Comparison of ENCODE assay signal across 10 cellular contexts in genomic region chr1:1763657-1764621, GRCh38. TPM values are rescaled to one million over a fixed set of nuclear protein-coding genes. Genes with fewer than 3 reads are reported as not detected.
DNase-seq lines count a peak whose midpoint lies in the region; ATAC-seq and TF ChIP-seq lines count a peak whose summit lies in the region.
"Had no signal": no experiment of that assay in that cellular context is flagged by ENCODE, and none has a peak within 500 bp of the region (broad histone marks: within the 10 kb centered on the region; RNA-seq: fewer than 3 reads in every experiment).

No MANE protein-coding gene starts in this region.

- TF ChIP-seq CTCF in HEK293 (tag by site-specific recombination; IDR thresholded peaks at IDR 0.05) (peak; percentile 42; the same call in 1 of the 2 replicates), left ventricle myocardium inferior (IDR thresholded peaks at IDR 0.05; ENCODE audit: borderline replicate concordance) (no peak)

- CTCF ChIA-PET in HEK293 (lab: Yijun Ruan, JAX), result no interaction called here

- H3K4me3 ChIP-seq in HEK293 (ENCODE audit: low read depth, low read length) (no peak overlapping the region), left ventricle myocardium inferior (no peak overlapping the region)

- DNase-seq in T1000 (lab: John Stamatoyannopoulos, UW) (peak; percentile 91), left ventricle myocardium inferior (peak; percentile 62), GM03348 (ENCODE audit: low spot score) (no peak), GM19240 (ENCODE audit: insufficient read length, low spot score) (no peak), SHP77 (lab: John Stamatoyannopoulos, UW) (no peak)
- no peak for DNase-seq in stimulated activated naive CD8-positive, alpha-beta T cell treated with anti-CD3 and anti-CD28 coated beads, Interleukin-15, amount 100 ng/mL, for 72 hours
- DNase-seq: activated CD8-positive, alpha-beta memory T cell treated with anti-CD3 and anti-CD28 coated beads, Interleukin-2, amount 50 U/mL, for 48 hours; NCI-H2107 had no signal

- no peak overlapping the region for H3K27ac ChIP-seq in HEK293 (ENCODE audit: extremely low read depth, low read depth, low read length)
- H3K27ac ChIP-seq in left ventricle myocardium inferior (replicated peaks), result no peak overlapping the region

- H3K4me1 ChIP-seq in HEK293 (ENCODE audit: control insufficient read depth, insufficient read depth, low read length) (no peaks in the 10 kb centered on the region), left ventricle myocardium inferior (peaks cover 11% of the 10 kb centered on the region)

- H3K4me3 Mint-ChIP-seq in stimulated activated naive CD8-positive, alpha-beta T cell treated with anti-CD3 and anti-CD28 coated beads, Interleukin-15, amount 100 ng/mL, for 72 hours, result no peak overlapping the region

- H3K27me3 Mint-ChIP-seq in stimulated activated naive CD8-positive, alpha-beta T cell treated with anti-CD3 and anti-CD28 coated beads, Interleukin-15, amount 100 ng/mL, for 72 hours, result no peaks in the 10 kb centered on the region

- H3K27ac Mint-ChIP-seq in stimulated activated naive CD8-positive, alpha-beta T cell treated with anti-CD3 and anti-CD28 coated beads, Interleukin-15, amount 100 ng/mL, for 72 hours, result peak overlapping the region in 1 of 2 donors; percentile 93

- intact Hi-C loops in left ventricle myocardium inferior (cut with micrococcal nuclease), result loop anchor here (10.0 kb wide), 1 partner anchor 141 kb away; no protein-coding TSS in a partner anchor

- H3K4me1 Mint-ChIP-seq in stimulated activated naive CD8-positive, alpha-beta T cell treated with anti-CD3 and anti-CD28 coated beads, Interleukin-15, amount 100 ng/mL, for 72 hours, result peaks cover 15% of the 10 kb centered on the region

- H3K36me3 ChIP-seq in HEK293 (ENCODE audit: control insufficient read depth in 2 of 2, insufficient read depth in 1 of 2, low read length in 2 of 2) (peaks cover 12 to 92% of the 10 kb centered on the region in 2 experiments; a peak in 2 of 3 replicates), left ventricle myocardium inferior (peaks cover 79% of the 10 kb centered on the region)

- peak; percentile 68 for ATAC-seq in stimulated activated naive CD8-positive, alpha-beta T cell treated with anti-CD3 and anti-CD28 coated beads, Interleukin-15, amount 100 ng/mL, for 72 hours
- ATAC-seq in HG03159 (IDR thresholded peaks at IDR 0.05; ENCODE audit: unreplicated experiment), result no peak

- H3K27me3 ChIP-seq in left ventricle myocardium inferior (ENCODE audit: low read depth), result no peaks in the 10 kb centered on the region

- POLR2A ChIA-PET in HEK293 (lab: Yijun Ruan, JAX), result no interaction called here

- H3K9me3 Mint-ChIP-seq in stimulated activated naive CD8-positive, alpha-beta T cell treated with anti-CD3 and anti-CD28 coated beads, Interleukin-15, amount 100 ng/mL, for 72 hours, result no peaks in the 10 kb centered on the region

- H3K9me3 ChIP-seq in HEK293 (ENCODE audit: control insufficient read depth, insufficient read depth, low read depth, low read length), result no peaks in the 10 kb centered on the region
- H3K9me3 ChIP-seq in left ventricle myocardium inferior (replicated peaks), result no peaks in the 10 kb centered on the region

TF ChIP-seq in HEK293, 187 proteins besides CTCF, POLR2A, EP300 and RAD21 (continues in another document):
- TF ChIP-seq ZNF664 (tag by site-specific recombination; IDR thresholded peaks at IDR 0.05) (no peak), TCF7L2 (IDR thresholded peaks at IDR 0.05; ENCODE audit: borderline replicate concordance, low read depth, low read length) (no peak), ZFP41 (tag by site-specific recombination; IDR thresholded peaks at IDR 0.05; ENCODE audit: borderline replicate concordance) (no peak), ZBTB44 (tag by site-specific recombination; IDR thresholded peaks at IDR 0.05) (peak; percentile 70), ZNF311 (tag by site-specific recombination; IDR thresholded peaks at IDR 0.05; ENCODE audit: borderline replicate concordance) (no peak), ZNF292 (tag by site-specific recombination; IDR thresholded peaks at IDR 0.05; ENCODE audit: borderline replicate concordance, low read depth) (no peak), ZNF211 (tag by site-specific recombination; IDR thresholded peaks at IDR 0.05; ENCODE audit: low read depth) (no peak), ZSCAN5A (tag by site-specific recombination; IDR thresholded peaks at IDR 0.05) (no peak), ZFP69B (tag by site-specific recombination; IDR thresholded peaks at IDR 0.05) (0 out of 2 replicates have a peak, but pooled peaks have one; percentile 25), SCRT1 (tag by site-specific recombination; IDR thresholded peaks at IDR 0.05; ENCODE audit: borderline replicate concordance) (no peak), MYNN (tag by site-specific recombination; IDR thresholded peaks at IDR 0.05; ENCODE audit: borderline replicate concordance) (no peak), ZNF555 (tag by site-specific recombination; conservative IDR thresholded peaks at IDR 0.05) (no peak), ZIC2 (tag by site-specific recombination; IDR thresholded peaks at IDR 0.05) (no peak), PATZ1 (tag by site-specific recombination; IDR thresholded peaks at IDR 0.05) (no peak), KLF16 (tag by site-specific recombination; IDR thresholded peaks at IDR 0.05) (no peak)

RNA-seq across cellular contexts. Expression of gene NADK, which starts 14.3 kb away (rescaled TPM):
- 25.3 TPM for total RNA-seq in left ventricle myocardium inferior

RNA-seq across cellular contexts. Expression of gene CDK11A, which starts 39.8 kb away (rescaled TPM):
- 21.7 TPM for total RNA-seq in left ventricle myocardium inferior

Comparison
In these comparisons a context has a peak if more than half of its experiments do, and no peak if none do; other contexts are left out.
1. DNase-seq: peak in T1000 (single experiment) and left ventricle myocardium inferior (single experiment); none in stimulated activated naive CD8-positive, alpha-beta T cell treated with anti-CD3 and anti-CD28 coated beads, Interleukin-15, amount 100 ng/mL, for 72 hours (0 of 2), GM03348 (single experiment), GM19240 (single experiment) and SHP77 (0 of 2).